ENCODE assay signal across 20 cellular contexts in the genomic region with DNA sequence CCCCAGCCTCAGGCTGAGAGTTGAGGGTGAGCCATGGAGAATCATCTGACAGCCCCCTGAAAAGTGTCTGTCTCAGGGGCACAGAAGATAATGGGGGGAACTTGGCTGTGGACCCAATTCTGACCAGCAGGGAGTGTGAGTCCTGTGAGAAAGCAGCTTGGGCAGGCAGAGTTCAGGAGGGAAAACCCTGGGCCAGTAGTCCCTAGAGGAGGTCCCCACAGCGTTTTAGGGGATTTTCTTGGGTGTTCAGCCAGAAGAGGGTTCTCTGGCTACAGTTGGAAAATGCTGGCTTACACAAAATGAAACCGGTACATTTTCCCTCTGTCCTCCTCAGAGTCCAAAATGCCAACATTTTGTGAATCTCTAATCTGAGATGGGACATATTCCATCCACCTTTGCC. TPM values are rescaled to one million over a fixed set of nuclear protein-coding genes. Genes with fewer than 3 reads are reported as not detected.
DNase-seq lines count a peak whose midpoint lies in the region; ATAC-seq, FAIRE-seq and TF ChIP-seq lines count a peak whose summit lies in the region.
"Had no signal": no experiment of that assay in that cellular context is flagged by ENCODE, and none has a peak within 500 bp of the region (broad histone marks: within the 10 kb centered on the region; RNA-seq: fewer than 3 reads in every experiment).

No MANE protein-coding gene starts in this region.

- no peak overlapping the region for H2BK20ac ChIP-seq in H1 (ENCODE audit: low read length)

- H3K14ac ChIP-seq in H1 (ENCODE audit: insufficient read length): no peak overlapping the region

- H3K79me2 ChIP-seq in H1 (ENCODE audit: control insufficient read depth in 1 of 2, insufficient read depth in 2 of 2, low read length in 2 of 2) (no peaks in the 10 kb centered on the region), hepatocyte (no peaks in the 10 kb centered on the region)

- no peaks in the 10 kb centered on the region for H3K4me1 ChIP-seq in H1 (replicated peaks in 1 of 4; ENCODE audit: control insufficient read depth in 3 of 4, insufficient read depth in 4 of 4, low read length in 3 of 4)
- peaks cover 22% of the 10 kb centered on the region for H3K4me1 ChIP-seq in hepatocyte (ENCODE audit: insufficient read depth)

- peak; percentile 46 to 60 for TF ChIP-seq RAD21 in H1 (IDR thresholded peaks at IDR 0.05 in 1 of 2, conservative IDR thresholded peaks at IDR 0.05 in 1 of 2; ENCODE audit: low read depth in 2 of 2, low read length in 2 of 2)

- no peaks in the 10 kb centered on the region; the same call in 1 of the 2 replicates for H3K79me1 ChIP-seq in H1 (ENCODE audit: low read depth, low read length)

- H3K23ac ChIP-seq in H1 (ENCODE audit: insufficient read length): no peak overlapping the region

- CTCF ChIA-PET in H1 (lab: Charles Lee; ENCODE audit: partially characterized antibody): interaction anchor here (0.5 to 8.9 kb wide), 16 partner anchors 8 to 101 kb away, joined by 3 to 69 read pairs (median 6); no protein-coding TSS in a partner anchor

- no peak for TF ChIP-seq POLR2A in H1 (IDR thresholded peaks at IDR 0.05; ENCODE audit: control extremely low read depth in 1 of 2, low read depth in 2 of 2, low read length in 2 of 2)

- H3K4ac ChIP-seq in H1 (replicated peaks; ENCODE audit: insufficient read length, low read depth, low read length): no peak overlapping the region

- H2BK5ac ChIP-seq in H1 (ENCODE audit: low read depth, low read length): no peak overlapping the region

- 71% methylated on average over 2 of the region's 2 CpGs; no CpG with 5 or more reads in 1 of the 2 experiments for WGBS in H1 (ENCODE audit: extremely low coverage in 1 of 2, insufficient coverage in 1 of 2, insufficient read length in 1 of 2, insufficient replicate concordance in 2 of 2, low coverage in 1 of 2, low lambda C conversion rate in 2 of 2, missing lambda C conversion rate in 1 of 2), 2 experiments
- WGBS in hepatocyte (ENCODE audit: low lambda C conversion rate, missing lambda C conversion rate): 81% methylated on average over 2 of the region's 2 CpGs

- no peak overlapping the region for H2BK15ac ChIP-seq in H1 (ENCODE audit: low read length)

- no peak overlapping the region for H3K27ac ChIP-seq in H1 (ENCODE audit: low read depth, low read length)
- H3K27ac ChIP-seq in hepatocyte: no peak overlapping the region

- no peaks in the 10 kb centered on the region for H3K9me3 ChIP-seq in H1 (ENCODE audit: insufficient read depth in 2 of 2, low read depth in 1 of 2, low read length in 1 of 2)
- no peaks in the 10 kb centered on the region for H3K9me3 ChIP-seq in hepatocyte (ENCODE audit: low read depth)

- no peaks in the 10 kb centered on the region for H3K23me2 ChIP-seq in H1 (ENCODE audit: low read depth, low read length)

- H2AK5ac ChIP-seq in H1 (ENCODE audit: low read depth, low read length): no peak overlapping the region

- H4K20me1 ChIP-seq in H1 (replicated peaks in 1 of 2; ENCODE audit: control insufficient read depth in 1 of 2, insufficient read depth in 2 of 2, low read length in 2 of 2) (no peaks in the 10 kb centered on the region), hepatocyte (ENCODE audit: insufficient read depth, poor library complexity, severe bottlenecking) (no peaks in the 10 kb centered on the region)

- no peak overlapping the region for H3K9ac ChIP-seq in H1 (replicated peaks in 1 of 4; ENCODE audit: extremely low read depth in 1 of 4, low read depth in 3 of 4, low read length in 3 of 4)

- H4K8ac ChIP-seq in H1 (ENCODE audit: extremely low read depth, insufficient read depth, low read length): no peak overlapping the region

- H4K5ac ChIP-seq in H1 (ENCODE audit: insufficient read length, low read depth, low read length): no peak overlapping the region

- no peak overlapping the region for H3K18ac ChIP-seq in H1 (ENCODE audit: extremely low read depth, low read length)

- H2BK12ac ChIP-seq in H1 (ENCODE audit: low read depth, low read length): no peak overlapping the region

- no peak for FAIRE-seq in H1 (lab: Jason Lieb, UNC)
- FAIRE-seq: urothelium cell line had no signal

- H3K36me3 ChIP-seq in H1 (ENCODE audit: control insufficient read depth in 2 of 4, insufficient read depth in 4 of 4, low read length in 3 of 4) (no peaks in the 10 kb centered on the region), hepatocyte (replicated peaks; ENCODE audit: insufficient read depth, low read depth) (no peaks in the 10 kb centered on the region)

- H2AFZ ChIP-seq in H1 (ENCODE audit: low read length) (no peak overlapping the region), hepatocyte (no peak overlapping the region)

- ATAC-seq in HG02759 (IDR thresholded peaks at IDR 0.05; ENCODE audit: unreplicated experiment) (peak; percentile 47), HG02588 (IDR thresholded peaks at IDR 0.05; ENCODE audit: unreplicated experiment) (no peak), left colon (no peak)
- ATAC-seq: activated CD4-positive, CD25-positive, alpha-beta regulatory T cell treated with anti-CD3 and anti-CD28 coated beads, Interleukin-2, amount 50 U/mL, for 24 hours; natural killer cell treated with Interleukin-12 subunit alpha and Interleukin-12 subunit beta and Interleukin-15 and Interleukin-18, amount 100 ng/mL, for 72 hours; Right ventricle myocardium inferior had no signal

- POLR2A ChIA-PET in H1 (lab: Charles Lee; ENCODE audit: partially characterized antibody): interaction anchor here (1.2 kb wide), 1 partner anchor 11 kb away, joined by 3 read pairs; no protein-coding TSS in a partner anchor

- no peak overlapping the region for H4K91ac ChIP-seq in H1 (replicated peaks; ENCODE audit: insufficient read length, low read length)

- no peak for TF ChIP-seq EP300 in H1 (IDR thresholded peaks at IDR 0.05; ENCODE audit: borderline replicate concordance in 1 of 2, low read depth in 2 of 2, low read length in 2 of 2)

- H3K4me2 ChIP-seq in H1 (ENCODE audit: insufficient read depth in 1 of 2, low read depth in 2 of 2, low read length in 2 of 2) (no peak overlapping the region), hepatocyte (no peak overlapping the region)

- H3K27me3 ChIP-seq in H1 (replicated peaks in 1 of 4; ENCODE audit: control insufficient read depth in 3 of 4, extremely low read depth in 1 of 4, insufficient read depth in 3 of 4, low read length in 3 of 4): no peaks in the 10 kb centered on the region
- no peaks in the 10 kb centered on the region for H3K27me3 ChIP-seq in hepatocyte

- no peaks in the 10 kb centered on the region for H3K9me2 ChIP-seq in hepatocyte (replicated peaks; ENCODE audit: insufficient read depth)

- intact Hi-C loops in left colon (cut with DNase I, micrococcal nuclease): no loop called here

- H3K4me3 ChIP-seq in GM12875 (ENCODE audit: low read depth, low read length): no peak overlapping the region
- no peak overlapping the region for H3K4me3 ChIP-seq in H1 (ENCODE audit: extremely low read depth in 1 of 4, insufficient read depth in 2 of 4, low read depth in 3 of 4, low read length in 4 of 4)
- H3K4me3 ChIP-seq in hepatocyte: no peak overlapping the region

- H2BK120ac ChIP-seq in H1 (replicated peaks; ENCODE audit: low read depth, low read length): no peak overlapping the region

- peak; percentile 19 for DNase-seq in ACHN
- no peak for DNase-seq in H1 (ENCODE audit: low read depth in 1 of 2, low spot score in 2 of 2)
- DNase-seq in hepatocyte (ENCODE audit: low spot score): no peak
- DNase-seq in left colon: no peak
- no peak for DNase-seq in DMS 273 (lab: John Stamatoyannopoulos, UW; ENCODE audit: unreplicated experiment)
- DNase-seq: activated CD8-positive, alpha-beta memory T cell treated with anti-CD3 and anti-CD28 coated beads, Interleukin-2, amount 50 U/mL, for 48 hours; activated naive CD4-positive, alpha-beta T cell treated with anti-CD3 and anti-CD28 coated beads, Interleukin-2, amount 50 U/mL, for 16 hours; head of caudate nucleus; Karpas-422; mammary epithelial cell; NCI-H1417; NCI-H2227 treated with DMSO at 0.1 percent for 48 hours; stimulated activated CD4-positive, alpha-beta T cell treated with anti-CD3 and anti-CD28 coated beads, Interleukin-12 subunit alpha, Interleukin-12 subunit beta, amount 100 ng/mL, for 4 hours had no signal

- in situ Hi-C loops in ACHN (cut with HindIII; ENCODE audit: low pct_ligation_motif_present, low pct_unique_long_range_greater_than_20kb, low sequenced_read_pairs): no loop called here

- H3K56ac ChIP-seq in H1 (replicated peaks; ENCODE audit: insufficient read length, low read depth, low read length): no peak overlapping the region

- TF ChIP-seq CTCF in GM12875 (IDR thresholded peaks at IDR 0.05; ENCODE audit: borderline replicate concordance, insufficient read depth, low read depth, low read length) (peak; percentile 25; the same call in 1 of the 2 replicates), H1 (IDR thresholded peaks at IDR 0.05; ENCODE audit: control extremely low read depth in 1 of 3, insufficient read depth in 1 of 3, low read depth in 1 of 3, low read length in 3 of 3) (peak; percentile 41 to 59 (median 48)), hepatocyte (IDR thresholded peaks at IDR 0.05; ENCODE audit: poor library complexity) (no peak)

TF ChIP-seq in H1, 55 proteins besides CTCF, POLR2A, EP300 and RAD21:
- TF ChIP-seq CBX8 (IDR thresholded peaks at IDR 0.05; ENCODE audit: borderline replicate concordance, low read depth, low read length): no peak
- TF ChIP-seq SRF (IDR thresholded peaks at IDR 0.05; ENCODE audit: low read depth, low read length): no peak
TF ChIP-seq in H1: peak in this region for 0.

RNA-seq across cellular contexts. Expression of a gene that starts 35.8 kb away (rescaled TPM):
- total RNA-seq in H1 (2021; fragmentation: NEBNext Ultra II Directional; extraction: Animal tissue kit (Norgen Biotek cat#: 25700)): 35.4 and 38.8 TPM in 2 replicates
- polyA plus RNA-seq in H1 (2011; rRNA removed) (24.9 and 34.6 TPM in 2 replicates), hepatocyte (61.2 and 63.4 TPM in 2 replicates)
- polyA plus RNA-seq in H1 (2011; cell fraction: cytosol; rRNA removed): 20.5 TPM
- 32.2 TPM for polyA plus RNA-seq in H1 (2011; cell fraction: nucleus; rRNA removed)
- 36.1 to 44.6 TPM (median 40.7 TPM) in 4 replicates for polyA plus RNA-seq in H1 (2012, experiment 1 of 2)
- polyA plus RNA-seq in H1 (2012, experiment 2 of 2): 42.4 TPM
- polyA plus RNA-seq in H1 (2013, experiment 1 of 2): 15.8 TPM
- 16.3 TPM for polyA plus RNA-seq in H1 (2013, experiment 2 of 2)
- 14.4 and 15.0 TPM in 2 replicates for polyA minus RNA-seq in H1 (2011; rRNA and poly(A)+ RNA removed)
- polyA minus RNA-seq in H1 (2011; cell fraction: cytosol; rRNA and poly(A)+ RNA removed): 20.2 TPM
- polyA minus RNA-seq in H1 (2011; cell fraction: nucleus; rRNA and poly(A)+ RNA removed): 21.2 TPM
- total RNA-seq in hepatocyte (41.3 and 53.3 TPM in 2 replicates), left colon (10 to 100 TPM; 58.4 to 64.0 TPM)
